8 cellular contexts compared by ENCODE assay signal in the genomic region with DNA sequence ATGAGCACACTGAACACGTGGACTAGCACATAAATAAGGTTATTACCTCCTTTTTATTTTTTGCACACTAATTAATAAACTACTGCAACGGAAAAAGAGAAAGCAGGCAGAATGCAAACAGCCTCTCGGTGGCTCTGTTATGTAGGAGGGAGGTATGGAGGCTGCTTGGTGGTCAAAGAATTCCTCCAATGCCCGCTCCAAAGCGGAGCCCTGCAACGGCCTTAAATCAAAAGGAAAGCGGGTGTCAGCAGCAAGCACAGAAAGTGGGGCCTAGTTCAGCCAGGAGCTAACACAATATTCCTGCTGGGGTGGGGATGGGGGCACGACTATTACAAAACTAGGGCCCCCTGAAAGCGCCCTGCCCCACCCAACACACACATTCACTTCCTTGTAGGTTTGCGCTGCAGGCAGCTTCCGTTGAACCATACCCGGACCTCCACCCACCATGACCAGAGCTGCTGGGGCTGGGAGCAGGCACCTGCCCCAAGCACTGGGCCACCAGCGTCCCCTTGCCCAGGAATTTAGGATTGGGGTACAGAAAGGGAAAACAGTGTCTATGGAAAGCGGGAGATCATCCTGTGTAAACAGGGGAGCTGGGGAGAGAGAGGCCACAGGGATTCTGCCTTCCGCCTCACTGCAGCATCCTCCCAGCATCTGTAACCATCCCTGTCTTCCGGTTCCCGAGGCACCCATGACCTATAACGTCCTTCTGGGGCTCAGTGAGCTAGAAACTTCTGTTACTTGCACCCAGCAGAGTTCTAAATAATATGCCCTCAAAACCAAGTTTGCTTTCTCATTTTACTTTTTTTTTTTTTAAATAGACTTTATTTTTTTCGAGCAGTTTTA. TPM values are rescaled to one million over a fixed set of nuclear protein-coding genes. Genes with fewer than 3 reads are reported as not detected.
DNase-seq lines count a peak whose midpoint lies in the region; ATAC-seq and TF ChIP-seq lines count a peak whose summit lies in the region.

No MANE protein-coding gene starts in this region.

- peaks cover 4% of the 10 kb centered on the region for H3K4me1 Mint-ChIP-seq in T-helper 1 cell treated with Interleukin-12 subunit alpha and Interleukin-12 subunit beta and Interleukin-4 antibody, amounts not matched to agents 30 μg/mL and 1 μg/mL, for 36 hours (ENCODE audit: low read depth)
- H3K4me1 Mint-ChIP-seq in WTC11: peaks cover 12% of the 10 kb centered on the region
- H3K4me1 Mint-ChIP-seq in stimulated activated effector memory CD8-positive, alpha-beta T cell treated with anti-CD3 and anti-CD28 coated beads, Interleukin-12 subunit alpha, Interleukin-12 subunit beta, amount 100 ng/mL, for 72 hours: peaks cover 8% of the 10 kb centered on the region

- intact Hi-C loops in left ventricle myocardium inferior (cut with micrococcal nuclease): no loop called here

- POLR2A ChIA-PET in WTC11 (lab: Charles Lee): interaction anchor here (0.7 kb wide), 1 partner anchor 27 kb away, joined by 3 read pairs; no protein-coding TSS in a partner anchor

- no peaks in the 10 kb centered on the region for H3K4me1 ChIP-seq in left ventricle myocardium inferior

- peaks cover 3% of the 10 kb centered on the region for H3K27me3 Mint-ChIP-seq in T-helper 1 cell treated with Interleukin-12 subunit alpha and Interleukin-12 subunit beta and Interleukin-4 antibody, amounts not matched to agents 30 μg/mL and 1 μg/mL, for 36 hours (ENCODE audit: low read depth)
- no peaks in the 10 kb centered on the region for H3K27me3 Mint-ChIP-seq in WTC11 (ENCODE audit: low read depth)

- no peaks in the 10 kb centered on the region for H3K9me3 ChIP-seq in left ventricle myocardium inferior (replicated peaks)

- no peaks in the 10 kb centered on the region for H3K9me3 Mint-ChIP-seq in T-helper 1 cell treated with Interleukin-12 subunit alpha and Interleukin-12 subunit beta and Interleukin-4 antibody, amounts not matched to agents 30 μg/mL and 1 μg/mL, for 36 hours
- no peaks in the 10 kb centered on the region for H3K9me3 Mint-ChIP-seq in WTC11
- no peaks in the 10 kb centered on the region for H3K9me3 Mint-ChIP-seq in stimulated activated effector memory CD8-positive, alpha-beta T cell treated with anti-CD3 and anti-CD28 coated beads, Interleukin-12 subunit alpha, Interleukin-12 subunit beta, amount 100 ng/mL, for 72 hours

- no peaks in the 10 kb centered on the region for H3K36me3 Mint-ChIP-seq in T-helper 1 cell treated with Interleukin-12 subunit alpha and Interleukin-12 subunit beta and Interleukin-4 antibody, amounts not matched to agents 30 μg/mL and 1 μg/mL, for 36 hours (ENCODE audit: low read depth)
- H3K36me3 Mint-ChIP-seq in WTC11: no peaks in the 10 kb centered on the region
- H3K36me3 Mint-ChIP-seq in stimulated activated effector memory CD8-positive, alpha-beta T cell treated with anti-CD3 and anti-CD28 coated beads, Interleukin-12 subunit alpha, Interleukin-12 subunit beta, amount 100 ng/mL, for 72 hours: no peaks in the 10 kb centered on the region

- no peaks in the 10 kb centered on the region for H3K27me3 ChIP-seq in left ventricle myocardium inferior (ENCODE audit: low read depth)

- DNase-seq in T-helper 1 cell (no peak), WTC11 (ENCODE audit: low spot score) (no peak), left ventricle myocardium inferior (no peak)
- no peak for DNase-seq in stimulated activated effector memory CD8-positive, alpha-beta T cell treated with anti-CD3 and anti-CD28 coated beads, Interleukin-12 subunit alpha, Interleukin-12 subunit beta, amount 100 ng/mL, for 72 hours (ENCODE audit: low spot score in 2 of 2)
- no peak for DNase-seq in stimulated activated CD4-positive, alpha-beta T cell treated with anti-CD3 and anti-CD28 coated beads, Interleukin-1b, Interleukin-23, amount 100 ng/mL, for 48 hours

- peak overlapping the region; percentile 67 for H3K4me3 ChIP-seq in left ventricle myocardium inferior

- CTCF ChIA-PET in WTC11 (lab: Charles Lee): interaction anchor here (1.0 to 1.4 kb wide), 2 partner anchors 16 to 54 kb away, joined by 5 to 6 read pairs; no protein-coding TSS in a partner anchor

- peak overlapping the region; percentile 80 for H3K27ac Mint-ChIP-seq in T-helper 1 cell treated with Interleukin-12 subunit alpha and Interleukin-12 subunit beta and Interleukin-4 antibody, amounts not matched to agents 30 μg/mL and 1 μg/mL, for 36 hours
- no peak overlapping the region for H3K27ac Mint-ChIP-seq in WTC11
- H3K27ac Mint-ChIP-seq in stimulated activated effector memory CD8-positive, alpha-beta T cell treated with anti-CD3 and anti-CD28 coated beads, Interleukin-12 subunit alpha, Interleukin-12 subunit beta, amount 100 ng/mL, for 72 hours: peak overlapping the region; percentile 83

- ATAC-seq in WTC11: peak; percentile 30
- no peak for ATAC-seq in stimulated activated effector memory CD8-positive, alpha-beta T cell treated with anti-CD3 and anti-CD28 coated beads, Interleukin-12 subunit alpha, Interleukin-12 subunit beta, amount 100 ng/mL, for 72 hours
- no peak for ATAC-seq in GM21367 (IDR thresholded peaks at IDR 0.05; ENCODE audit: unreplicated experiment)
- ATAC-seq in HG03196 (IDR thresholded peaks at IDR 0.05; ENCODE audit: unreplicated experiment): no peak

- H3K36me3 ChIP-seq in left ventricle myocardium inferior: no peaks in the 10 kb centered on the region

- H3K4me3 Mint-ChIP-seq in T-helper 1 cell treated with Interleukin-12 subunit alpha and Interleukin-12 subunit beta and Interleukin-4 antibody, amounts not matched to agents 30 μg/mL and 1 μg/mL, for 36 hours: peak overlapping the region; percentile 51
- peak overlapping the region; percentile 56 for H3K4me3 Mint-ChIP-seq in WTC11
- peak overlapping the region; percentile 66 for H3K4me3 Mint-ChIP-seq in stimulated activated effector memory CD8-positive, alpha-beta T cell treated with anti-CD3 and anti-CD28 coated beads, Interleukin-12 subunit alpha, Interleukin-12 subunit beta, amount 100 ng/mL, for 72 hours

- TF ChIP-seq CTCF in WTC11 (IDR thresholded peaks at IDR 0.05) (no peak), left ventricle myocardium inferior (IDR thresholded peaks at IDR 0.05; ENCODE audit: borderline replicate concordance) (no peak)

- peak overlapping the region; percentile 44 for H3K27ac ChIP-seq in left ventricle myocardium inferior (replicated peaks)

TF ChIP-seq in WTC11, 78 proteins besides CTCF, POLR2A, EP300 and RAD21:
- TF ChIP-seq, protein P1, sequence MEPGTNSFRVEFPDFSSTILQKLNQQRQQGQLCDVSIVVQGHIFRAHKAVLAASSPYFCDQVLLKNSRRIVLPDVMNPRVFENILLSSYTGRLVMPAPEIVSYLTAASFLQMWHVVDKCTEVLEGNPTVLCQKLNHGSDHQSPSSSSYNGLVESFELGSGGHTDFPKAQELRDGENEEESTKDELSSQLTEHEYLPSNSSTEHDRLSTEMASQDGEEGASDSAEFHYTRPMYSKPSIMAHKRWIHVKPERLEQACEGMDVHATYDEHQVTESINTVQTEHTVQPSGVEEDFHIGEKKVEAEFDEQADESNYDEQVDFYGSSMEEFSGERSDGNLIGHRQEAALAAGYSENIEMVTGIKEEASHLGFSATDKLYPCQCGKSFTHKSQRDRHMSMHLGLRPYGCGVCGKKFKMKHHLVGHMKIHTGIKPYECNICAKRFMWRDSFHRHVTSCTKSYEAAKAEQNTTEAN (CRISPR knock-in tag; IDR thresholded peaks at IDR 0.05): no peak
- no peak for TF ChIP-seq RELA (CRISPR knock-in tag; IDR thresholded peaks at IDR 0.05; ENCODE audit: borderline replicate concordance)
TF ChIP-seq in WTC11: peak in this region for 0.

RNA-seq across cellular contexts. Expression of gene DDX3X, which starts 57.1 kb away (rescaled TPM):
- 228 to 250 TPM (median 236 TPM) in 3 replicates for total RNA-seq in WTC11 (2021)
- 138 TPM for total RNA-seq in left ventricle myocardium inferior
